ENCODE assay signal across 11 cellular contexts in the genomic region with DNA sequence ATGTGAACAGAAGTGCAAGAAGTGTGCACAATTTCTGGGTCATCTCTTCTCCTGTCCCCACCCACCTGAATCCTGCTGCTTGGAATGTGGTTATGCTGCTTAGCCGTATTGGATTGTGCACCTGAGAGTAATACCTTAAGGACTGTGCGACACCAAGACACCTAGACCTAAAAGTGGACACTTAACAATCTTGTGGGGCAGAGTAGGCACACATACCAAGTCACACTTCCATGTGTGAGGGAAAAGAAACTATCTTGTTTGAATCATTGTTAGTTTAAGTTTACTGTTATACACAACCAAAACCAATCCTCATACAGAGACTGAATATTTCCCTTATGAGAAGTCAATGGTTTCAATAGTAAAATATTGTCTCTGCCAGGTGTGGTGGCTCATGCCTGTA.
A peak's percentile ranks its signal among the peaks of the same experiment; 100 is the strongest.
DNase-seq lines count a peak whose midpoint lies in the region; ATAC-seq and TF ChIP-seq lines count a peak whose summit lies in the region.
"Had no signal": no experiment of that assay in that cellular context is flagged by ENCODE, and none has a peak within 500 bp of the region (broad histone marks: within the 10 kb centered on the region; RNA-seq: fewer than 3 reads in every experiment).

No MANE protein-coding gene starts in this region.

- TF ChIP-seq CTCF in activated CD8-positive, alpha-beta T cell treated with anti-CD3 and anti-CD28 coated beads for 36 hours (IDR thresholded peaks at IDR 0.05): no peak
- TF ChIP-seq CTCF in SK-N-SH (IDR thresholded peaks at IDR 0.05): no peak

- H3K27me3 ChIP-seq in SK-N-SH (ENCODE audit: insufficient read depth): no peaks in the 10 kb centered on the region
- H3K27me3 ChIP-seq: colonic mucosa had no signal

- intact Hi-C loops in activated CD8-positive, alpha-beta T cell treated with anti-CD3 and anti-CD28 coated beads for 36 hours (cut with micrococcal nuclease): loop anchor here (5.0 to 10.0 kb wide), 2 partner anchors 338 to 496 kb away; no protein-coding TSS in a partner anchor

- H3K4me1 ChIP-seq in SK-N-SH (ENCODE audit: control insufficient read depth in 1 of 2, insufficient read depth in 2 of 2, low read depth in 1 of 2, low read length in 1 of 2): peaks cover 0 to 10% of the 10 kb centered on the region in 2 experiments; a peak in 1 of 4 replicates
- H3K4me1 ChIP-seq: colonic mucosa had no signal

- H3K79me2 ChIP-seq in SK-N-SH (ENCODE audit: insufficient read depth): no peaks in the 10 kb centered on the region

- no peak overlapping the region for H3K4me3 Mint-ChIP-seq in activated CD8-positive, alpha-beta T cell treated with anti-CD3 and anti-CD28 coated beads for 36 hours
- no peak overlapping the region for H3K4me3 Mint-ChIP-seq in activated CD8-positive, alpha-beta T cell treated with anti-CD3 and anti-CD28 coated beads, Interleukin-2, amount 10 ng/mL, durations not matched to agents 7 days and 5 days
- peak overlapping the region; percentile 24 for H3K4me3 Mint-ChIP-seq in activated naive CD8-positive, alpha-beta T cell treated with anti-CD3 and anti-CD28 coated beads for 36 hours
- peak overlapping the region; percentile 31 to 61 for H3K4me3 Mint-ChIP-seq in stimulated activated naive CD8-positive, alpha-beta T cell treated with anti-CD3 and anti-CD28 coated beads, Interleukin-15, amount 100 ng/mL, for 72 hours

- H3F3A ChIP-seq in SK-N-SH (replicated peaks; ENCODE audit: insufficient read depth): peaks cover 29% of the 10 kb centered on the region

- CTCF ChIA-PET in activated CD8-positive, alpha-beta T cell treated with anti-CD3 and anti-CD28 coated beads for 36 hours (lab: Charles Lee): interaction anchor here (1.2 to 1.6 kb wide), 2 partner anchors 20 to 94 kb away, joined by 3 to 4 read pairs; a partner anchor contains a TSS
- CTCF ChIA-PET in activated CD8-positive, alpha-beta T cell treated with anti-CD3 and anti-CD28 coated beads, Interleukin-2, amount 10 ng/mL, durations not matched to agents 7 days and 5 days (lab: Charles Lee): interaction anchor here (0.7 to 1.3 kb wide), 2 partner anchors 12 to 73 kb away, joined by 3 to 4 read pairs; no protein-coding TSS in a partner anchor
- CTCF ChIA-PET in SK-N-SH (lab: Yijun Ruan, JAX): interaction anchor here (1.5 kb wide), 1 partner anchor 93 kb away, joined by 4 read pairs; no protein-coding TSS in a partner anchor

- H3K36me3 Mint-ChIP-seq in activated CD8-positive, alpha-beta T cell treated with anti-CD3 and anti-CD28 coated beads for 36 hours (ENCODE audit: low read depth): peaks cover 24% of the 10 kb centered on the region
- H3K36me3 Mint-ChIP-seq in activated CD8-positive, alpha-beta T cell treated with anti-CD3 and anti-CD28 coated beads, Interleukin-2, amount 10 ng/mL, durations not matched to agents 7 days and 5 days (ENCODE audit: low read depth): peaks cover 37% of the 10 kb centered on the region
- peaks cover 31% of the 10 kb centered on the region for H3K36me3 Mint-ChIP-seq in activated naive CD8-positive, alpha-beta T cell treated with anti-CD3 and anti-CD28 coated beads for 36 hours

- POLR2A ChIA-PET in activated CD8-positive, alpha-beta T cell treated with anti-CD3 and anti-CD28 coated beads for 36 hours (lab: Charles Lee): interaction anchor here (1.4 kb wide), 1 partner anchor 342 kb away, joined by 3 read pairs; no protein-coding TSS in a partner anchor
- POLR2A ChIA-PET in activated CD8-positive, alpha-beta T cell treated with anti-CD3 and anti-CD28 coated beads, Interleukin-2, amount 10 ng/mL, durations not matched to agents 7 days and 5 days (lab: Charles Lee): no interaction called here
- POLR2A ChIA-PET in SK-N-SH (lab: Yijun Ruan, JAX): no interaction called here

- no peaks in the 10 kb centered on the region for H4K20me1 ChIP-seq in SK-N-SH (ENCODE audit: insufficient read depth)

- TF ChIP-seq EP300 in SK-N-SH (IDR thresholded peaks at IDR 0.05; ENCODE audit: borderline replicate concordance in 1 of 2, low read depth in 1 of 2, low read length in 1 of 2): no peak

- WGBS in SK-N-SH (ENCODE audit: low lambda C conversion rate): 83% methylated on average over 2 of the region's 2 CpGs

- H3K9me2 ChIP-seq in SK-N-SH: no peaks in the 10 kb centered on the region

- DNase-seq in activated CD8-positive, alpha-beta T cell treated with anti-CD3 and anti-CD28 coated beads for 36 hours: no peak
- no peak for DNase-seq in activated CD8-positive, alpha-beta T cell treated with anti-CD3 and anti-CD28 coated beads, Interleukin-2, amount 10 ng/mL, durations not matched to agents 7 days and 5 days
- DNase-seq in activated naive CD8-positive, alpha-beta T cell treated with anti-CD3 and anti-CD28 coated beads for 36 hours: no peak
- no peak for DNase-seq in stimulated activated naive CD8-positive, alpha-beta T cell treated with anti-CD3 and anti-CD28 coated beads, Interleukin-15, amount 100 ng/mL, for 72 hours
- no peak for DNase-seq in SK-N-SH
- DNase-seq in cerebellar cortex (ENCODE audit: low spot score): no peak
- DNase-seq: colonic mucosa, NCI-H446, Right ventricle myocardium superior had no signal

- H2AFZ ChIP-seq in SK-N-SH (ENCODE audit: low read depth): no peak overlapping the region

- H3K4me3 ChIP-seq in SK-N-SH (ENCODE audit: low read depth in 2 of 2, low read length in 1 of 2): no peak overlapping the region
- H3K4me3 ChIP-seq: colonic mucosa had no signal

- H3K27me3 Mint-ChIP-seq in activated CD8-positive, alpha-beta T cell treated with anti-CD3 and anti-CD28 coated beads for 36 hours: no peaks in the 10 kb centered on the region
- H3K27me3 Mint-ChIP-seq in activated CD8-positive, alpha-beta T cell treated with anti-CD3 and anti-CD28 coated beads, Interleukin-2, amount 10 ng/mL, durations not matched to agents 7 days and 5 days (ENCODE audit: low read depth): no peaks in the 10 kb centered on the region
- no peaks in the 10 kb centered on the region for H3K27me3 Mint-ChIP-seq in activated naive CD8-positive, alpha-beta T cell treated with anti-CD3 and anti-CD28 coated beads for 36 hours
- H3K27me3 Mint-ChIP-seq in stimulated activated naive CD8-positive, alpha-beta T cell treated with anti-CD3 and anti-CD28 coated beads, Interleukin-15, amount 100 ng/mL, for 72 hours: no peaks in the 10 kb centered on the region

- H3K9me3 Mint-ChIP-seq in activated CD8-positive, alpha-beta T cell treated with anti-CD3 and anti-CD28 coated beads for 36 hours: peaks cover 40% of the 10 kb centered on the region
- peaks cover 16% of the 10 kb centered on the region for H3K9me3 Mint-ChIP-seq in activated CD8-positive, alpha-beta T cell treated with anti-CD3 and anti-CD28 coated beads, Interleukin-2, amount 10 ng/mL, durations not matched to agents 7 days and 5 days (ENCODE audit: insufficient read depth)
- peaks cover 33% of the 10 kb centered on the region for H3K9me3 Mint-ChIP-seq in activated naive CD8-positive, alpha-beta T cell treated with anti-CD3 and anti-CD28 coated beads for 36 hours
- peaks cover 27 to 29% of the 10 kb centered on the region in 2 donors for H3K9me3 Mint-ChIP-seq in stimulated activated naive CD8-positive, alpha-beta T cell treated with anti-CD3 and anti-CD28 coated beads, Interleukin-15, amount 100 ng/mL, for 72 hours

- no peak overlapping the region for H3K9ac ChIP-seq in SK-N-SH

- peaks cover 0 to 9% of the 10 kb centered on the region in 2 experiments for H3K36me3 ChIP-seq in SK-N-SH (replicated peaks in 1 of 2; ENCODE audit: control insufficient read depth in 1 of 2, insufficient read depth in 2 of 2, low read length in 1 of 2)
- H3K36me3 ChIP-seq: colonic mucosa had no signal

- H3K4me2 ChIP-seq in SK-N-SH: no peak overlapping the region

- TF ChIP-seq RAD21 in SK-N-SH (IDR thresholded peaks at IDR 0.05; ENCODE audit: low read length): no peak

- ATAC-seq in activated CD8-positive, alpha-beta T cell treated with anti-CD3 and anti-CD28 coated beads for 36 hours: peak; percentile 14
- no peak for ATAC-seq in activated CD8-positive, alpha-beta T cell treated with anti-CD3 and anti-CD28 coated beads, Interleukin-2, amount 10 ng/mL, durations not matched to agents 7 days and 5 days
- ATAC-seq in HG02884 (IDR thresholded peaks at IDR 0.05; ENCODE audit: unreplicated experiment): peak; percentile 39
- ATAC-seq in stimulated activated naive CD8-positive, alpha-beta T cell treated with anti-CD3 and anti-CD28 coated beads, Interleukin-15, amount 100 ng/mL, for 72 hours: peak; percentile 50
- ATAC-seq in HG03097 (IDR thresholded peaks at IDR 0.05; ENCODE audit: low FRiP score, unreplicated experiment): no peak

- peak overlapping the region; percentile 83 for H3K27ac Mint-ChIP-seq in activated CD8-positive, alpha-beta T cell treated with anti-CD3 and anti-CD28 coated beads for 36 hours
- no peak overlapping the region for H3K27ac Mint-ChIP-seq in activated CD8-positive, alpha-beta T cell treated with anti-CD3 and anti-CD28 coated beads, Interleukin-2, amount 10 ng/mL, durations not matched to agents 7 days and 5 days
- H3K27ac Mint-ChIP-seq in activated naive CD8-positive, alpha-beta T cell treated with anti-CD3 and anti-CD28 coated beads for 36 hours: peak overlapping the region; percentile 89
- peak overlapping the region; percentile 78 to 83 for H3K27ac Mint-ChIP-seq in stimulated activated naive CD8-positive, alpha-beta T cell treated with anti-CD3 and anti-CD28 coated beads, Interleukin-15, amount 100 ng/mL, for 72 hours

- H3K4me1 Mint-ChIP-seq in activated CD8-positive, alpha-beta T cell treated with anti-CD3 and anti-CD28 coated beads for 36 hours (ENCODE audit: low read depth): peaks cover 40% of the 10 kb centered on the region
- peaks cover 21% of the 10 kb centered on the region for H3K4me1 Mint-ChIP-seq in activated CD8-positive, alpha-beta T cell treated with anti-CD3 and anti-CD28 coated beads, Interleukin-2, amount 10 ng/mL, durations not matched to agents 7 days and 5 days (ENCODE audit: low read depth)
- H3K4me1 Mint-ChIP-seq in activated naive CD8-positive, alpha-beta T cell treated with anti-CD3 and anti-CD28 coated beads for 36 hours: peaks cover 41% of the 10 kb centered on the region
- H3K4me1 Mint-ChIP-seq in stimulated activated naive CD8-positive, alpha-beta T cell treated with anti-CD3 and anti-CD28 coated beads, Interleukin-15, amount 100 ng/mL, for 72 hours: peaks cover 41% of the 10 kb centered on the region

- H3K9me3 ChIP-seq in SK-N-SH: no peaks in the 10 kb centered on the region
- H3K9me3 ChIP-seq: colonic mucosa had no signal

- peak overlapping the region in 1 of 2 experiments; percentile 68; a peak in 1 of 4 replicates for H3K27ac ChIP-seq in SK-N-SH (ENCODE audit: low read depth in 2 of 2, low read length in 1 of 2)
- H3K27ac ChIP-seq: colonic mucosa had no signal

TF ChIP-seq in SK-N-SH, 30 proteins besides CTCF, POLR2A, EP300 and RAD21 (continues in another document):
- no peak for TF ChIP-seq YY1 (IDR thresholded peaks at IDR 0.05; ENCODE audit: low read depth)
- TF ChIP-seq GABPA (IDR thresholded peaks at IDR 0.05; ENCODE audit: low read depth): no peak
- no peak for TF ChIP-seq TCF12 (IDR thresholded peaks at IDR 0.05)

Comparison
In these comparisons a context has a peak if more than half of its experiments do, and no peak if none do; other contexts are left out.
1. ATAC-seq: peak in activated CD8-positive, alpha-beta T cell treated with anti-CD3 and anti-CD28 coated beads for 36 hours (single experiment), HG02884 (single experiment) and stimulated activated naive CD8-positive, alpha-beta T cell treated with anti-CD3 and anti-CD28 coated beads, Interleukin-15, amount 100 ng/mL, for 72 hours (single experiment); none in activated CD8-positive, alpha-beta T cell treated with anti-CD3 and anti-CD28 coated beads, Interleukin-2, amount 10 ng/mL, durations not matched to agents 7 days and 5 days (single experiment) and HG03097 (single experiment).
2. H3K4me3 Mint-ChIP-seq: peak in activated naive CD8-positive, alpha-beta T cell treated with anti-CD3 and anti-CD28 coated beads for 36 hours (single experiment) and stimulated activated naive CD8-positive, alpha-beta T cell treated with anti-CD3 and anti-CD28 coated beads, Interleukin-15, amount 100 ng/mL, for 72 hours (2 of 2); none in activated CD8-positive, alpha-beta T cell treated with anti-CD3 and anti-CD28 coated beads for 36 hours (single experiment) and activated CD8-positive, alpha-beta T cell treated with anti-CD3 and anti-CD28 coated beads, Interleukin-2, amount 10 ng/mL, durations not matched to agents 7 days and 5 days (single experiment).